In genomic region chr7:87475359-87476178, GRCh38 we compare ENCODE assay signal across 1 cellular context.
TF ChIP-seq lines count a peak whose summit lies in the region.

Gene ABCB4 (minus strand): TSS chr7:87475680. CDS start chr7:87475465, 215 bp downstream.

TF ChIP-seq in HepG2, 621 proteins besides CTCF, POLR2A, EP300 and RAD21 (continued from another document and continues in another):
- TF ChIP-seq THAP7 (CRISPR knock-in tag; IDR thresholded peaks at IDR 0.05) (no peak), TSC22D2 (CRISPR knock-in tag; IDR thresholded peaks at IDR 0.05; ENCODE audit: borderline replicate concordance) (no peak), DMAP1 (CRISPR knock-in tag; IDR thresholded peaks at IDR 0.05) (peak; percentile 43; the same call in 1 of the 2 replicates), ZNF292 (CRISPR knock-in tag; IDR thresholded peaks at IDR 0.05; ENCODE audit: borderline replicate concordance, low read depth) (no peak), ZNF543 (CRISPR knock-in tag; IDR thresholded peaks at IDR 0.05) (no peak), MAX (IDR thresholded peaks at IDR 0.05) (peak; percentile 89), RBM39 (IDR thresholded peaks at IDR 0.05; ENCODE audit: low read depth, low read length, poor library complexity, severe bottlenecking) (peak; percentile 51), GLI4 (CRISPR knock-in tag; IDR thresholded peaks at IDR 0.05; ENCODE audit: borderline replicate concordance) (no peak), ZNF83 (CRISPR knock-in tag; IDR thresholded peaks at IDR 0.05; ENCODE audit: borderline replicate concordance) (no peak), GABPB1 (CRISPR knock-in tag; IDR thresholded peaks at IDR 0.05) (peak; percentile 69; the same call in 1 of the 2 replicates), PHF8 (CRISPR knock-in tag; IDR thresholded peaks at IDR 0.05) (peak; percentile 65), TAF1 (CRISPR knock-in tag; IDR thresholded peaks at IDR 0.05) (peak; percentile 70; the same call in 1 of the 2 replicates), CHD4 (IDR thresholded peaks at IDR 0.05; ENCODE audit: borderline replicate concordance, low read length) (no peak), ATF2 (CRISPR knock-in tag; IDR thresholded peaks at IDR 0.05) (no peak), MAZ (IDR thresholded peaks at IDR 0.05; ENCODE audit: borderline replicate concordance, low read depth, low read length) (no peak), MAZ (CRISPR knock-in tag; IDR thresholded peaks at IDR 0.05; ENCODE audit: low read depth) (0 out of 2 replicates have a peak, but pooled peaks have one; percentile 40), FOXP4 (CRISPR knock-in tag; IDR thresholded peaks at IDR 0.05) (no peak), ZNF232 (CRISPR knock-in tag; IDR thresholded peaks at IDR 0.05; ENCODE audit: borderline replicate concordance) (0 out of 2 replicates have a peak, but pooled peaks have one; percentile 40), ZBTB34 (CRISPR knock-in tag; IDR thresholded peaks at IDR 0.05) (no peak), ZGPAT (CRISPR knock-in tag; IDR thresholded peaks at IDR 0.05) (peak; percentile 41; the same call in 1 of the 2 replicates), ZNF674 (CRISPR knock-in tag; IDR thresholded peaks at IDR 0.05; ENCODE audit: low read depth) (0 out of 2 replicates have a peak, but pooled peaks have one; percentile 52), ZNF253 (CRISPR knock-in tag; IDR thresholded peaks at IDR 0.05; ENCODE audit: borderline replicate concordance) (0 out of 2 replicates have a peak, but pooled peaks have one; percentile 61), KDM3A (CRISPR knock-in tag; IDR thresholded peaks at IDR 0.05; ENCODE audit: low read depth) (no peak), NR1H2 (CRISPR knock-in tag; IDR thresholded peaks at IDR 0.05; ENCODE audit: borderline replicate concordance, low read depth) (0 out of 2 replicates have a peak, but pooled peaks have one; percentile 72), ZNF781 (CRISPR knock-in tag; IDR thresholded peaks at IDR 0.05; ENCODE audit: borderline replicate concordance, not compliant biosample characterization) (no peak), ZNF598 (CRISPR knock-in tag; IDR thresholded peaks at IDR 0.05; ENCODE audit: borderline replicate concordance) (0 out of 2 replicates have a peak, but pooled peaks have one; percentile 41), SALL1 (CRISPR knock-in tag; IDR thresholded peaks at IDR 0.05) (peak; percentile 65), SCMH1 (CRISPR knock-in tag; IDR thresholded peaks at IDR 0.05; ENCODE audit: borderline replicate concordance) (no peak), ZHX1 (CRISPR knock-in tag; IDR thresholded peaks at IDR 0.05; ENCODE audit: low read depth) (0 out of 2 replicates have a peak, but pooled peaks have one; percentile 44), TOPORS (CRISPR knock-in tag; IDR thresholded peaks at IDR 0.05) (peak; percentile 2; the same call in 1 of the 2 replicates), KAT2B (IDR thresholded peaks at IDR 0.05; ENCODE audit: borderline replicate concordance, low read depth, low read length) (no peak), ZNF770 (CRISPR knock-in tag; IDR thresholded peaks at IDR 0.05) (0 out of 2 replicates have a peak, but pooled peaks have one; percentile 24), IRF1 (CRISPR knock-in tag; IDR thresholded peaks at IDR 0.05; ENCODE audit: low read depth) (no peak), ZBTB4 (CRISPR knock-in tag; IDR thresholded peaks at IDR 0.05; ENCODE audit: borderline replicate concordance) (no peak), ZFX (CRISPR knock-in tag; IDR thresholded peaks at IDR 0.05; ENCODE audit: low read depth) (peak; percentile 62), ZNF773 (CRISPR knock-in tag; IDR thresholded peaks at IDR 0.05; ENCODE audit: borderline replicate concordance) (0 out of 2 replicates have a peak, but pooled peaks have one; percentile 16), GATA4 (IDR thresholded peaks at IDR 0.05; ENCODE audit: borderline replicate concordance, low read depth) (no peak), IRF9 (CRISPR knock-in tag; IDR thresholded peaks at IDR 0.05; ENCODE audit: borderline replicate concordance) (peak; percentile 44; the same call in 1 of the 2 replicates), TBX3 (IDR thresholded peaks at IDR 0.05; ENCODE audit: borderline replicate concordance) (no peak), SOX5 (CRISPR knock-in tag; IDR thresholded peaks at IDR 0.05; ENCODE audit: borderline replicate concordance) (no peak)
